Comparison of ENCODE assay signal across 8 cellular contexts in the genomic region with DNA sequence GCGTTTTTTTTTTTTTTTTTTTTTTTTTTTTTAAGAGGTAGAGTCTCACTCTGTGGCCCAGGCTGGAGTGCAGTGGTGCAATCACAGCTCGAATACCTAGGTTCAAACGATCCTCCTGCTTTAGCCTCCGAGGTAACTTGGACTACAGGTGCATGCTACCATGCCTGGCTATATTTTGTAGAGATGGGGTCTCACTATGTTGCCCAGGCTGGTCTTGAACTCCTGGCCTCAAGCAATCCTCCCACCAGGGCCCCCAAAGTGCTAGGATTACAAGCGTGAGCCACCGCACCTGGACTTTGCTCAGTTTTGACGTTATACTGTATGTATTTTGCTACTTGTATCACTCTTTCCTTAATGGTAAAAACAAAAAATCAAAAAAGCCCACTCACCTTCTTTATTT.
"Had no signal": no experiment of that assay in that cellular context is flagged by ENCODE, and none has a peak within 500 bp of the region (broad histone marks: within the 10 kb centered on the region; RNA-seq: fewer than 3 reads in every experiment).

No MANE protein-coding gene starts in this region.

- DNase-seq: H9, HCEC 1CT, HFFc6, IMR-90, KBM-7 had no signal

- H3K27ac ChIP-seq: HL-60 had no signal

- FAIRE-seq: H1, H54 had no signal
